ENCODE assay signal across 7 cellular contexts in the genomic region with DNA sequence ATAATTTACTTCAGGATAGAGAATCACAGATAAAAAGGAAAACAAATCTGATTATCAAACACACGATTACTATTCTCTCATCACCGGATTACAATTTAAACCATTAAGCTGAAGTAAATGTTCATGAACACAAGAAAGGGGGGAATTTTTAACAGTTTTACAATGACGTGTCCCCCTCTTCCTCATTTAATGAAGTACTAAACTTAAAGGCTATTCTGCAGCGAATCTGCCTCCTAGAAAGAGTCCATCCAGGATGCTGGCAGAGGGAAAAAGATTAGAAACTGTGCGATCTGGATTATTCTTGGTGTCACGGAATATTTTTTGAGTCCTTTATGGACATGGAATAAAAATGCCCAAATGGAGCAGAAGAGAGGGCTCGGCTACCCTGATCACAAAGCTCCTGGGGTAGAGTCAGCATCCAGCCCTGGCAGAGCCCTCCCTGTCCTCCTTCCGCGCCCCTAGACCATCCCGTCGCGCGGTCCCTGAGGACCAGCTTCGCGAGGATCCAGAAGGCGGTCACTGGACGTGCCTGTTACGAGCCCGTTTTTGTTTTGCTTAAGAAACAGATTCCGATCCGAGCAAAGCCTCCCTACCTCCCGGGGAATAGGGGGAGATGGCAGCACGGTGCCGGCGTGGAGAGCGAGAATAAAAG.
A peak's percentile ranks its signal among the peaks of the same experiment; 100 is the strongest.
DNase-seq lines count a peak whose midpoint lies in the region; ATAC-seq and TF ChIP-seq lines count a peak whose summit lies in the region.

No MANE protein-coding gene starts in this region.

- H3K4me1 Mint-ChIP-seq in stimulated activated naive CD8-positive, alpha-beta T cell treated with anti-CD3 and anti-CD28 coated beads, Interleukin-15, amount 100 ng/mL, for 72 hours = peaks cover 23% of the 10 kb centered on the region

- DNase-seq in GM12865 (ENCODE audit: low read depth) = no peak
- DNase-seq in LNCaP clone FGC (ENCODE audit: low read depth) = no peak
- DNase-seq in amniotic stem cell (lab: John Stamatoyannopoulos, UW) = peak; percentile 30
- peak; percentile 62 for DNase-seq in inferior parietal cortex (ENCODE audit: extremely low spot score)
- peak in 1 of 2 donors; percentile 25 for DNase-seq in stimulated activated naive CD8-positive, alpha-beta T cell treated with anti-CD3 and anti-CD28 coated beads, Interleukin-15, amount 100 ng/mL, for 72 hours

- no peaks in the 10 kb centered on the region for H3K9me3 Mint-ChIP-seq in stimulated activated naive CD8-positive, alpha-beta T cell treated with anti-CD3 and anti-CD28 coated beads, Interleukin-15, amount 100 ng/mL, for 72 hours

- TF ChIP-seq CTCF in GM12865 (IDR thresholded peaks at IDR 0.05; ENCODE audit: insufficient read depth, low read depth, low read length, missing control alignments) = no peak
- no peak for TF ChIP-seq CTCF in LNCaP clone FGC (IDR thresholded peaks at IDR 0.05; ENCODE audit: control insufficient read depth, extremely low read depth, insufficient read depth)

- H3K4me3 ChIP-seq in GM12865 (ENCODE audit: low read depth, low read length) (peak overlapping the region; percentile 96), LNCaP clone FGC (ENCODE audit: low read depth, low read length) (peak overlapping the region; percentile 88)

- ATAC-seq in stimulated activated naive CD8-positive, alpha-beta T cell treated with anti-CD3 and anti-CD28 coated beads, Interleukin-15, amount 100 ng/mL, for 72 hours = no peak
- no peak for ATAC-seq in GM19467 (IDR thresholded peaks at IDR 0.05; ENCODE audit: unreplicated experiment)
- no peak for ATAC-seq in HG03139 (IDR thresholded peaks at IDR 0.05; ENCODE audit: unreplicated experiment)

- peak overlapping the region in 1 of 2 donors; percentile 94 for H3K27ac Mint-ChIP-seq in stimulated activated naive CD8-positive, alpha-beta T cell treated with anti-CD3 and anti-CD28 coated beads, Interleukin-15, amount 100 ng/mL, for 72 hours

- peaks cover 20% of the 10 kb centered on the region for H3K27me3 Mint-ChIP-seq in stimulated activated naive CD8-positive, alpha-beta T cell treated with anti-CD3 and anti-CD28 coated beads, Interleukin-15, amount 100 ng/mL, for 72 hours

- H3K4me3 Mint-ChIP-seq in stimulated activated naive CD8-positive, alpha-beta T cell treated with anti-CD3 and anti-CD28 coated beads, Interleukin-15, amount 100 ng/mL, for 72 hours = peak overlapping the region; percentile 94

Comparison
In these comparisons a context has a peak if more than half of its experiments do, and no peak if none do; other contexts are left out.
1. DNase-seq: peak in amniotic stem cell (single experiment) and inferior parietal cortex (single experiment); none in GM12865 (single experiment) and LNCaP clone FGC (single experiment).